Comparison of ENCODE assay signal across 8 cellular contexts in genomic region chr5:168328804-168329203, GRCh38. TPM values are rescaled to one million over a fixed set of nuclear protein-coding genes. Genes with fewer than 3 reads are reported as not detected.
DNase-seq lines count a peak whose midpoint lies in the region; ATAC-seq, FAIRE-seq and TF ChIP-seq lines count a peak whose summit lies in the region.

No MANE protein-coding gene starts in this region.

- SMC1A ChIA-PET in GM12878 (lab: Charles Lee; ENCODE audit: uncharacterized antibody, unreplicated experiment): no interaction called here

- TF ChIP-seq CTCF in cardiac muscle cell (IDR thresholded peaks at IDR 0.05; ENCODE audit: low read depth, low read length) (no peak), left ventricle myocardium inferior (IDR thresholded peaks at IDR 0.05; ENCODE audit: borderline replicate concordance) (no peak), MM.1S (IDR thresholded peaks at IDR 0.05; ENCODE audit: low read length) (no peak), GM12878 (IDR thresholded peaks at IDR 0.05 in 2 of 3, conservative IDR thresholded peaks at IDR 0.05 in 1 of 3; ENCODE audit: control insufficient read depth in 2 of 3, extremely low read depth in 1 of 3, insufficient read depth in 1 of 3, low read depth in 3 of 3, low read length in 3 of 3) (no peak), type B pancreatic cell (conservative IDR thresholded peaks at IDR 0.05) (no peak)

- peak overlapping the region; percentile 79 for H3K4me3 Mint-ChIP-seq in type B pancreatic cell

- H3K27ac Mint-ChIP-seq in type B pancreatic cell: peak overlapping the region; percentile 82

- no peaks in the 10 kb centered on the region for H3K9me2 ChIP-seq in MM.1S (replicated peaks; ENCODE audit: insufficient read depth, low read length)

- FAIRE-seq in GM12878 (lab: Jason Lieb, UNC): peak; percentile 57

- intact Hi-C loops in left ventricle myocardium inferior (cut with micrococcal nuclease) (no loop called here), GM12878 (cut with micrococcal nuclease; ENCODE audit: unreplicated experiment) (no loop called here)

- DNase-seq in cardiac muscle cell (ENCODE audit: low read depth in 1 of 2, low spot score in 1 of 2) (peak in 1 of 2 donors; percentile 72), left ventricle myocardium inferior (no peak), MM.1S (peak; percentile 96), GM12878 (ENCODE audit: low read depth, low spot score) (peak; percentile 39), type B pancreatic cell (ENCODE audit: extremely low spot score, unreplicated experiment) (no peak), activated gamma-delta T cell (lab: John Stamatoyannopoulos, UW) (no peak), AG20443 (ENCODE audit: low spot score) (no peak)

- in situ Hi-C loops in GM12878 (cut with MboI): no loop called here

- RAD21 ChIA-PET in GM12878 (lab: Charles Lee; ENCODE audit: unreplicated experiment): no interaction called here

- H3K9ac ChIP-seq in MM.1S (ENCODE audit: low read length) (peak overlapping the region; percentile 55), GM12878 (ENCODE audit: control insufficient read depth, insufficient read depth, low read length) (no peak overlapping the region)

- no peaks in the 10 kb centered on the region for H3K9me3 ChIP-seq in cardiac muscle cell (ENCODE audit: low read depth)
- no peaks in the 10 kb centered on the region for H3K9me3 ChIP-seq in left ventricle myocardium inferior (replicated peaks)
- H3K9me3 ChIP-seq in MM.1S (replicated peaks; ENCODE audit: insufficient read depth, low read length): no peaks in the 10 kb centered on the region
- H3K9me3 ChIP-seq in GM12878 (replicated peaks; ENCODE audit: control insufficient read depth, insufficient read depth, low read length): no peaks in the 10 kb centered on the region

- H3K4me2 ChIP-seq in MM.1S (ENCODE audit: low read depth, low read length): peak overlapping the region; percentile 61
- peak overlapping the region; percentile 8; the same call in 1 of the 2 replicates for H3K4me2 ChIP-seq in GM12878 (ENCODE audit: control insufficient read depth, insufficient read depth)

- H3K27ac ChIP-seq in cardiac muscle cell (peak overlapping the region; percentile 73), left ventricle myocardium inferior (replicated peaks) (no peak overlapping the region), MM.1S (ENCODE audit: low read length) (peak overlapping the region; percentile 81), GM12878 (ENCODE audit: control insufficient read depth, insufficient read depth) (no peak overlapping the region)

- H3K27me3 Mint-ChIP-seq in type B pancreatic cell: no peaks in the 10 kb centered on the region

- CTCF ChIA-PET in GM12878 (lab: Yijun Ruan, JAX): no interaction called here

- no peak for TF ChIP-seq RAD21 in GM12878 (IDR thresholded peaks at IDR 0.05; ENCODE audit: insufficient read depth, low read depth, low read length)

- H3K4me1 ChIP-seq in cardiac muscle cell (ENCODE audit: low read depth): peaks cover 12% of the 10 kb centered on the region
- no peaks in the 10 kb centered on the region for H3K4me1 ChIP-seq in left ventricle myocardium inferior
- peaks cover 34% of the 10 kb centered on the region for H3K4me1 ChIP-seq in MM.1S (ENCODE audit: low read length)
- H3K4me1 ChIP-seq in GM12878 (ENCODE audit: control insufficient read depth, insufficient read depth, low read length): peaks cover 12% of the 10 kb centered on the region

- H3K27me3 ChIP-seq in cardiac muscle cell (no peaks in the 10 kb centered on the region), left ventricle myocardium inferior (ENCODE audit: low read depth) (peaks cover 67% of the 10 kb centered on the region), MM.1S (replicated peaks; ENCODE audit: insufficient read depth, low read length) (no peaks in the 10 kb centered on the region), GM12878 (replicated peaks in 1 of 2; ENCODE audit: control insufficient read depth in 2 of 2, insufficient read depth in 2 of 2, low read length in 1 of 2) (no peaks in the 10 kb centered on the region)

- no peaks in the 10 kb centered on the region for H4K20me1 ChIP-seq in MM.1S (ENCODE audit: insufficient read depth, low read length)
- no peaks in the 10 kb centered on the region for H4K20me1 ChIP-seq in GM12878 (ENCODE audit: control insufficient read depth, insufficient read depth)

- ATAC-seq in GM12878 (peak; percentile 85), HG03135 (IDR thresholded peaks at IDR 0.05; ENCODE audit: unreplicated experiment) (no peak)

- H3K36me3 ChIP-seq in cardiac muscle cell (no peaks in the 10 kb centered on the region), left ventricle myocardium inferior (no peaks in the 10 kb centered on the region), MM.1S (replicated peaks; ENCODE audit: insufficient read depth, low read length) (no peaks in the 10 kb centered on the region), GM12878 (ENCODE audit: control insufficient read depth in 2 of 2, insufficient read depth in 2 of 2, low read length in 1 of 2) (no peaks in the 10 kb centered on the region)

- H3K9me3 Mint-ChIP-seq in type B pancreatic cell: peaks cover 4% of the 10 kb centered on the region

- no peak for TF ChIP-seq POLR2A in GM12878 (IDR thresholded peaks at IDR 0.05; ENCODE audit: low read depth, low read length)

- peak overlapping the region; percentile 33; the same call in 1 of the 2 replicates for H2AFZ ChIP-seq in MM.1S (ENCODE audit: low read length)
- peak overlapping the region; percentile 37; the same call in 1 of the 2 replicates for H2AFZ ChIP-seq in GM12878 (ENCODE audit: control insufficient read depth, low read depth, low read length)

- H3F3A ChIP-seq in MM.1S (ENCODE audit: insufficient read depth, low read length): peaks cover 18% of the 10 kb centered on the region

- H3K4me3 ChIP-seq in cardiac muscle cell (no peak overlapping the region), left ventricle myocardium inferior (no peak overlapping the region), MM.1S (ENCODE audit: low read length) (peak overlapping the region; percentile 22; the same call in 1 of the 2 replicates), GM12878 (no peak overlapping the region)

- TF ChIP-seq EP300 in GM12878 (IDR thresholded peaks at IDR 0.05; ENCODE audit: borderline replicate concordance in 1 of 2, control insufficient read depth in 1 of 2, low read depth in 2 of 2, low read length in 2 of 2): no peak

- no TSS peak for BruUV-seq in GM12878 (replicated peaks; lab: Mats Ljungman, UMichigan)

- peaks cover 38% of the 10 kb centered on the region for H3K4me1 Mint-ChIP-seq in type B pancreatic cell (ENCODE audit: unreplicated experiment)

- WGBS in GM12878 (ENCODE audit: insufficient coverage, insufficient replicate concordance, low lambda C conversion rate, missing lambda C conversion rate): 4% methylated on average over 6 of the region's 6 CpGs

- POLR2A ChIA-PET in GM12878 (lab: Charles Lee): no interaction called here

- H3K36me3 Mint-ChIP-seq in type B pancreatic cell: peaks cover 8% of the 10 kb centered on the region

- H3K79me2 ChIP-seq in MM.1S (ENCODE audit: low read length): peaks cover 68% of the 10 kb centered on the region
- H3K79me2 ChIP-seq in GM12878 (ENCODE audit: control insufficient read depth, insufficient read depth, low read length): no peaks in the 10 kb centered on the region

TF ChIP-seq in GM12878, 131 proteins besides CTCF, POLR2A, EP300 and RAD21 (continues in another document):
- TF ChIP-seq TCF12 (IDR thresholded peaks at IDR 0.05; ENCODE audit: low read depth, low read length) (peak; percentile 90), FOXM1 (IDR thresholded peaks at IDR 0.05; ENCODE audit: low read depth, low read length) (no peak; the same call in 1 of the 2 replicates), ZNF622 (IDR thresholded peaks at IDR 0.05) (no peak), NR2F1 (conservative IDR thresholded peaks at IDR 0.05) (no peak)

RNA-seq across cellular contexts. Expression of gene WWC1, which starts 37.4 kb away (rescaled TPM):
- 8.6 and 9.7 TPM in 2 replicates for total RNA-seq in cardiac muscle cell
- 6.0 and 6.9 TPM in 2 replicates for polyA plus RNA-seq in cardiac muscle cell
- total RNA-seq in left ventricle myocardium inferior: 2.2 TPM
- 6.0 TPM in 2 replicates for total RNA-seq in GM12878 (2013; cell fraction: nucleolus; rRNA removed)
- 2.6 and 2.7 TPM in 2 replicates for total RNA-seq in GM12878 (2014; rRNA removed)
- 2.3 and 3.3 TPM in 2 replicates for total RNA-seq in GM12878 (2014; rRNA removed; fragmentation: Illumina TruSeq; extraction: Trizol)
- total RNA-seq in GM12878 (2021): 5.3 and 5.9 TPM in 2 replicates
- 0.96 TPM for polyA plus RNA-seq in GM12878 (2011; ENCODE audit: low read depth)
- 7.2 and 7.8 TPM in 2 replicates for polyA plus RNA-seq in GM12878 (2011; rRNA removed)
- polyA plus RNA-seq in GM12878 (2011; cell fraction: cytosol; rRNA removed): 5.4 and 5.6 TPM in 2 replicates
- polyA plus RNA-seq in GM12878 (2011; cell fraction: nucleus; rRNA removed): 7.6 and 9.8 TPM in 2 replicates
- polyA plus RNA-seq in GM12878 (2012): 2.3 and 3.2 TPM in 2 replicates
- polyA plus RNA-seq in GM12878 (2014; fragmentation: Illumina TruSeq; extraction: Trizol): 3.0 and 34.5 TPM in 2 replicates
- polyA plus RNA-seq in GM12878 (2014; fragmentation: Nextera tagmentation; extraction: Ambion mirVana): 1 to 10 TPM in 1 of 2 experiments, under 1 TPM in 1; 0.50 to 1.2 TPM
- 2.3 and 2.8 TPM in 2 replicates for polyA plus RNA-seq in GM12878 (2014; rRNA removed)
- polyA plus RNA-seq in GM12878 (2016; fragmentation: Nextera tagmentation; extraction: Ambion mirVana): 1 to 10 TPM in 1 of 2 experiments, under 1 TPM in 1; 0.74 to 1.6 TPM
- 9.4 and 14.1 TPM in 2 replicates for polyA minus RNA-seq in GM12878 (2011; rRNA and poly(A)+ RNA removed)
- 2.9 and 5.1 TPM in 2 replicates for polyA minus RNA-seq in GM12878 (2011; cell fraction: cytosol; rRNA and poly(A)+ RNA removed)
- 5.4 and 9.2 TPM in 2 replicates for polyA minus RNA-seq in GM12878 (2011; cell fraction: nucleus; rRNA and poly(A)+ RNA removed)
- 80.1 and 183 TPM in 2 replicates for total RNA-seq in type B pancreatic cell (ENCODE audit: low replicate concordance)

Comparison
In these comparisons a context has a peak if more than half of its experiments do, and no peak if none do; other contexts are left out.
1. H3K27ac ChIP-seq: peak in cardiac muscle cell (single experiment) and MM.1S (single experiment); none in left ventricle myocardium inferior (single experiment) and GM12878 (single experiment).
2. DNase-seq: peak in MM.1S (single experiment) and GM12878 (single experiment); none in left ventricle myocardium inferior (single experiment), type B pancreatic cell (single experiment), activated gamma-delta T cell (single experiment) and AG20443 (single experiment).